In the genomic region with DNA sequence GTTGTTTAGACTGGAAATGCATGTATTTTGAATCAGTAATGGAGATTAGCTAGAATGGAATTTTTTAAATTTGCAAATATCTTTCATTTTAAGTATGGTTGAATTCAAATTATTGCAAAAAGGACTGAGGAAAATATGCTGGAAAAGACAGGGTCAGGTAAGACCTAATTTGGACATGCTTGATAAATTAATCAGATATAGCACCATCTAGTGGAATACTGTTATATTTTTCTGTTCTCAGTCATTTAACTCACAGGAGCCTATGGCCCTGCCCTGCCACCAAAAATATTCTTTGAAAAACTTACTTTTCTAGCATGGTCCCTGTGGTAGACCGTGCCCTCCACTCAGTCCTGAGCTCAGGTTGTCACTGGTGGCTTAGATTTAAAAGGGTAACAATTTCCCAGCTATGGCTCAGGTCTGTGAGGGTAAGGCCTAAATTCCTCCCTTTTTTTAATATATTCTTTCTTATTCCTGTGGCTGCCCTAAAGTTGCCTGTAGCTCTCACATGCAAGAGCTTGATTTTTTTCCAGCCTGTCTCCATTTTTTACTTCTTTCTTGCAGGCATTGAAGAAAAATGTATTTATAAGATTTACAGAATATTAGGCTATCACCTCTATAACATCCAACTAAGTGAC, we compare ENCODE assay signal across 8 cellular contexts. TPM values are rescaled to one million over a fixed set of nuclear protein-coding genes. Genes with fewer than 3 reads are reported as not detected.
DNase-seq lines count a peak whose midpoint lies in the region; ATAC-seq and TF ChIP-seq lines count a peak whose summit lies in the region.

No MANE protein-coding gene starts in this region.

- no peak for TF ChIP-seq POLR2A in testis (IDR thresholded peaks at IDR 0.05)

- peak; percentile 30 for TF ChIP-seq CTCF in astrocyte of the spinal cord (IDR thresholded peaks at IDR 0.05; ENCODE audit: low read depth, low read length)
- peak; percentile 11 to 55 (median 28) for TF ChIP-seq CTCF in testis (IDR thresholded peaks at IDR 0.05)

- intact Hi-C loops in testis (cut with DNase I; ENCODE audit: low total_unique reads) = no loop called here

- H3K27me3 ChIP-seq in testis = no peaks in the 10 kb centered on the region

- 21 to 50% methylated on average over 1 of the region's 1 CpG for WGBS in testis, 2 donors

- in situ Hi-C loops in astrocyte of the spinal cord (cut with HindIII; ENCODE audit: low sequenced_read_pairs) = no loop called here

- no peak overlapping the region for H3K27ac ChIP-seq in testis

- no peaks in the 10 kb centered on the region for H3K4me1 ChIP-seq in testis

- peak; percentile 59 for DNase-seq in COLO829 (ENCODE audit: low spot score)
- peak; percentile 85 for DNase-seq in NCI-H510A treated with DMSO at 0.1 percent for 48 hours (lab: John Stamatoyannopoulos, UW)
- DNase-seq in astrocyte of the spinal cord (ENCODE audit: low read depth, low spot score) = peak; percentile 68
- DNase-seq in inferior parietal cortex (ENCODE audit: extremely low spot score) = peak; percentile 73
- no peak for DNase-seq in testis

- H3K36me3 ChIP-seq in testis (ENCODE audit: low read depth, missing control alignments) = no peaks in the 10 kb centered on the region

- ATAC-seq in GM18907 (IDR thresholded peaks at IDR 0.05; ENCODE audit: unreplicated experiment) (peak; percentile 88), HG03432 (IDR thresholded peaks at IDR 0.05; ENCODE audit: unreplicated experiment) (peak; percentile 93), GM21737 (IDR thresholded peaks at IDR 0.05; ENCODE audit: unreplicated experiment) (no peak)

- H3K4me3 ChIP-seq in astrocyte of the spinal cord (ENCODE audit: low read depth, low read length) (no peak overlapping the region), testis (no peak overlapping the region)

- H3K9me3 ChIP-seq in testis = no peaks in the 10 kb centered on the region

RNA-seq across cellular contexts. Expression of gene KIAA1586, which starts 25.3 kb away (rescaled TPM):
- 10 to 100 TPM; 11.0 to 12.7 TPM for total RNA-seq in testis
- 6.7 TPM for polyA plus RNA-seq in testis (ENCODE audit: insufficient read depth, low read depth, low replicate concordance)
